In the genomic region with DNA sequence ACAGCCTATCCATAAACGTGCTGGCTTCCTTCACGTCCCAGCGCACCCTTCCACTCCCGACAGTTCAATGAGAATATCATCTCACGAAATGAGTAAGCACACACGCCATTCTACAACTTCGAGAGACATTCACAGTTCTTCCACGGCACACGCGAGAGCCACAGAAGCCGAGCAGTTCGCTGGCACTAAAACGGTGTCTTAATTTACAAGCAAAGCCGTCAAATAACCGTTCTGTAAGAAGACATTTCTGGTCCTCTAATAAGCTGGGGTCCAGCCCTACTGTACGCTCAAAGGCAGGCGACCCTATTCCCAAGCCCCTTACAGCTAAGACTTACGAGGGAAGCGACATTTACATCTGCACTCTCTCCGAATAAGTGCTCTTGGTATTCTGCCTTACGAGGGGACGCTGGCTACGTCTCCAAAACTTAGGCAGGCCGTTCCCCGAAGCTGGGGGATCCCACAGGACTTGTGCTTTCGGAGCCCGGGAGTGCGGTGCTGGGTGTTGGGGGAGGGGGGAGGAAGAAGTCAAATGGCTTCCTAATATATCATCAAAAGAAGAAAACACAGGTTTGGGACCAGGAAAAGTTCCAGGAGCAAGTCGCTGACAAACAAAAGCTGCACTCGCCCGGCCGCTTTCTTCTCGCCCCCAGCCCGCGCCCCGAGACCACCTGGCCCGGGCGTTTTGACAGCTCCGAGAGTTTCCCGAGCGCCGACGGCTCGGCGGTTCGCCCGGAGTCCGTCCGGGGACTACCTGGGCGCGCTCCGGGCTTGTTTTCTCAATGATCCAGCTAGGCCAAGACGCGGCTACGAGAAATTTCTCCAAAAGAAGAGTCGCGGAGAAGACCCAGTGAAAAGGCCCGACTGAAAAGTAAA, we compare ENCODE assay signal across 8 cellular contexts. TPM values are rescaled to one million over a fixed set of nuclear protein-coding genes. Genes with fewer than 3 reads are reported as not detected.
DNase-seq lines count a peak whose midpoint lies in the region; ATAC-seq and TF ChIP-seq lines count a peak whose summit lies in the region.
"Not testable (repeated sequence)": the region's sequence is repeated elsewhere in the genome, so short reads cannot be mapped to it uniquely, and the experiment has no call there.

No MANE protein-coding gene starts in this region.

- peaks cover 26% of the 10 kb centered on the region for H4K20me1 ChIP-seq in DND-41 (ENCODE audit: insufficient read depth, low read length)

- H2AFZ ChIP-seq in DND-41 (ENCODE audit: low read depth, low read length) = peak overlapping the region; percentile 24
- not testable (repeated sequence) for H2AFZ ChIP-seq in neuron (ENCODE audit: low read depth, low read length)

- H3K4me1 ChIP-seq in DND-41 (ENCODE audit: insufficient read depth, low read length) = peaks cover 31% of the 10 kb centered on the region
- peaks cover 37% of the 10 kb centered on the region for H3K4me1 ChIP-seq in body of pancreas
- H3K4me1 ChIP-seq in left ventricle myocardium inferior = peaks cover 51% of the 10 kb centered on the region
- H3K4me1 ChIP-seq in neuron (ENCODE audit: insufficient read depth, low read length) = not testable (repeated sequence)
- H3K4me1 ChIP-seq in stomach = peaks cover 17 to 58% (median 44%) of the 10 kb centered on the region in 4 donors

- not testable (repeated sequence) for H3K36me3 ChIP-seq in DND-41 (ENCODE audit: insufficient read depth, low read length); body of pancreas (replicated peaks in 1 of 2; ENCODE audit: insufficient read depth in 1 of 2, low read depth in 2 of 2); left ventricle myocardium inferior; neuron (ENCODE audit: insufficient read depth, low read length); stomach

- ATAC-seq in DND-41 (ENCODE audit: insufficient read depth, low read depth) (peak; percentile 26), body of pancreas (peak; percentile 0)
- ATAC-seq in activated CD4-positive, CD25-positive, alpha-beta regulatory T cell treated with anti-CD3 and anti-CD28 coated beads, Interleukin-2, amount 50 U/mL, for 24 hours = peak; percentile 30 to 39

- TF ChIP-seq EP300 in stomach (IDR thresholded peaks at IDR 0.05) = not testable (repeated sequence)

- not testable (repeated sequence) for TF ChIP-seq CTCF in DND-41 (IDR thresholded peaks at IDR 0.05; ENCODE audit: borderline replicate concordance, extremely low read depth, low read length, poor library complexity, severe bottlenecking); NB4 (IDR thresholded peaks at IDR 0.05; ENCODE audit: low read depth, low read length); body of pancreas (IDR thresholded peaks at IDR 0.05); left ventricle myocardium inferior (IDR thresholded peaks at IDR 0.05; ENCODE audit: borderline replicate concordance); stomach (IDR thresholded peaks at IDR 0.05)

- TF ChIP-seq POLR2A in NB4 (IDR thresholded peaks at IDR 0.05; ENCODE audit: extremely low read depth, insufficient read length); stomach (IDR thresholded peaks at IDR 0.05): not testable (repeated sequence)
- TF ChIP-seq POLR2A in body of pancreas (IDR thresholded peaks at IDR 0.05) = peak in 2 of 3 donors; percentile 34 to 35

- H3K9ac ChIP-seq in DND-41 (ENCODE audit: low read depth, low read length) = peak overlapping the region; percentile 85

- WGBS in body of pancreas, 2 donors = 1% methylated on average over 15 to 58 of the region's 58 CpGs
- 0 to 1% (median 0%) methylated on average over 58 of the region's 58 CpGs for WGBS in stomach, 5 donors

- H3K27ac ChIP-seq in DND-41 (ENCODE audit: low read length) (peak overlapping the region; percentile 67), body of pancreas (peak overlapping the region; percentile 99 to 100 (median 100)), left ventricle myocardium inferior (replicated peaks) (peak overlapping the region; percentile 99), stomach (peak overlapping the region; percentile 92 to 100 (median 99))

- peak overlapping the region; percentile 72 for H3K4me2 ChIP-seq in DND-41 (ENCODE audit: insufficient read depth, low read length)

- peaks cover 59% of the 10 kb centered on the region for H3K79me2 ChIP-seq in DND-41 (ENCODE audit: insufficient read depth, low read length)

- H3K4me3 ChIP-seq in DND-41 (ENCODE audit: low read depth in 1 of 2, low read length in 2 of 2) = peak overlapping the region; percentile 27 to 56; a peak in 3 of 4 replicates
- H3K4me3 ChIP-seq in NB4 (ENCODE audit: low read depth, low read length) = peak overlapping the region; percentile 80
- peak overlapping the region; percentile 51 to 83 for H3K4me3 ChIP-seq in body of pancreas
- peak overlapping the region; percentile 92 for H3K4me3 ChIP-seq in left ventricle myocardium inferior
- peak overlapping the region; percentile 55 for H3K4me3 ChIP-seq in neuron (ENCODE audit: low read length)
- peak overlapping the region; percentile 81 to 97 (median 90) for H3K4me3 ChIP-seq in stomach

- intact Hi-C loops in body of pancreas (cut with DNase I); left ventricle myocardium inferior (cut with micrococcal nuclease); stomach (cut with DNase I; ENCODE audit: low total_unique reads): not testable (repeated sequence)

- not testable (repeated sequence) for H3K27me3 ChIP-seq in DND-41 (ENCODE audit: insufficient read depth, low read length, poor library complexity); body of pancreas; left ventricle myocardium inferior (ENCODE audit: low read depth); neuron (ENCODE audit: insufficient read depth, low read length); stomach

- DNase-seq in DND-41 (peak; percentile 48), HCEC 1CT (peak; percentile 31), NB4 (ENCODE audit: low read depth) (peak; percentile 66), body of pancreas (peak; percentile 37 to 62 (median 56))
- not testable (repeated sequence) for DNase-seq in left ventricle myocardium inferior, stomach

- not testable (repeated sequence) for H3K9me3 ChIP-seq in DND-41 (ENCODE audit: insufficient read depth, low read length, severe bottlenecking); body of pancreas; left ventricle myocardium inferior (replicated peaks); neuron (ENCODE audit: low read length); stomach

RNA-seq across cellular contexts. Expression of a gene that starts 1.1 kb away (rescaled TPM):
- total RNA-seq in body of pancreas (10 to 100 TPM; 58.9 to 71.5 TPM), left ventricle myocardium inferior (42.3 TPM), stomach (100 to 1,000 TPM in 3 of 5 donors, 10 to 100 TPM in 2; 74.4 to 248 (median 101) TPM)
- polyA plus RNA-seq in stomach = 1 to 10 TPM; 5.0 to 6.4 (median 6.3) TPM

Comparison
In these comparisons a context has a peak if more than half of its experiments do, and no peak if none do; other contexts are left out.
1. H3K4me3 ChIP-seq: peak in every context shown above with its lines; median percentile 92 in left ventricle myocardium inferior; 90 in stomach; 80 in NB4; 67 in body of pancreas; 55 in neuron; 42 in DND-41.